Comparison of ENCODE assay signal across 8 cellular contexts in genomic region chr15:73697033-73697467, GRCh38. TPM values are rescaled to one million over a fixed set of nuclear protein-coding genes. Genes with fewer than 3 reads are reported as not detected.
DNase-seq lines count a peak whose midpoint lies in the region; ATAC-seq and TF ChIP-seq lines count a peak whose summit lies in the region.

No MANE protein-coding gene starts in this region.

- H2AFZ ChIP-seq in DND-41 (ENCODE audit: low read depth, low read length): no peak overlapping the region

- peak; percentile 94 for ATAC-seq in DND-41 (ENCODE audit: insufficient read depth, low read depth)
- peak; percentile 96 for ATAC-seq in activated CD4-positive, alpha-beta T cell treated with anti-CD3 and anti-CD28 coated beads for 36 hours
- peak; percentile 95 for ATAC-seq in central memory CD8-positive, alpha-beta T cell (replicated peaks; ENCODE audit: extremely low read depth, poor library complexity, severe bottlenecking)
- ATAC-seq in left lobe of liver: peak; percentile 70
- ATAC-seq in HG03280 (IDR thresholded peaks at IDR 0.05; ENCODE audit: unreplicated experiment): no peak

- peak; percentile 93 for DNase-seq in DND-41
- DNase-seq in HCEC 1CT: peak; percentile 93
- peak; percentile 87 for DNase-seq in NCI-H2081 treated with DMSO at 0.1 percent for 48 hours (lab: John Stamatoyannopoulos, UW)
- DNase-seq in activated CD4-positive, alpha-beta T cell treated with anti-CD3 and anti-CD28 coated beads for 36 hours: peak; percentile 90
- peak; percentile 39 to 80 for DNase-seq in central memory CD8-positive, alpha-beta T cell (ENCODE audit: low spot score in 2 of 2)
- peak; percentile 71 for DNase-seq in left lobe of liver (ENCODE audit: low spot score)
- DNase-seq in stimulated activated CD4-positive, alpha-beta T cell treated with anti-CD3 and anti-CD28 coated beads, Interleukin-2, amount 100 ng/mL, for 4 hours (ENCODE audit: low read depth): peak; percentile 54

- H3K36me3 Mint-ChIP-seq in activated CD4-positive, alpha-beta T cell treated with anti-CD3 and anti-CD28 coated beads for 36 hours (ENCODE audit: low read depth): no peaks in the 10 kb centered on the region
- peaks cover 3% of the 10 kb centered on the region for H3K36me3 Mint-ChIP-seq in central memory CD8-positive, alpha-beta T cell (ENCODE audit: insufficient read depth)

- H3K4me1 Mint-ChIP-seq in activated CD4-positive, alpha-beta T cell treated with anti-CD3 and anti-CD28 coated beads for 36 hours: peaks cover 25% of the 10 kb centered on the region
- H3K4me1 Mint-ChIP-seq in central memory CD8-positive, alpha-beta T cell: peaks cover 18% of the 10 kb centered on the region

- peaks cover 19% of the 10 kb centered on the region for H3K4me1 ChIP-seq in DND-41 (ENCODE audit: insufficient read depth, low read length)

- peaks cover 30% of the 10 kb centered on the region for H4K20me1 ChIP-seq in DND-41 (ENCODE audit: insufficient read depth, low read length)

- peak overlapping the region; percentile 39 for H3K4me3 Mint-ChIP-seq in activated CD4-positive, alpha-beta T cell treated with anti-CD3 and anti-CD28 coated beads for 36 hours
- peak overlapping the region; percentile 33 for H3K4me3 Mint-ChIP-seq in central memory CD8-positive, alpha-beta T cell

- intact Hi-C loops in activated CD4-positive, alpha-beta T cell treated with anti-CD3 and anti-CD28 coated beads for 36 hours (cut with DNase I, micrococcal nuclease): loop anchor here (1.0 to 10.0 kb wide), 2 partner anchors 47 to 392 kb away; no protein-coding TSS in a partner anchor

- no peaks in the 10 kb centered on the region for H3K36me3 ChIP-seq in DND-41 (ENCODE audit: insufficient read depth, low read length)

- peaks cover 16% of the 10 kb centered on the region for H3K27me3 ChIP-seq in DND-41 (ENCODE audit: insufficient read depth, low read length, poor library complexity)

- H3K27me3 Mint-ChIP-seq in activated CD4-positive, alpha-beta T cell treated with anti-CD3 and anti-CD28 coated beads for 36 hours: peaks cover 44% of the 10 kb centered on the region
- H3K27me3 Mint-ChIP-seq in central memory CD8-positive, alpha-beta T cell: peaks cover 44% of the 10 kb centered on the region

- CTCF ChIA-PET in activated CD4-positive, alpha-beta T cell treated with anti-CD3 and anti-CD28 coated beads for 36 hours (lab: Charles Lee): interaction anchor here (0.6 to 9.6 kb wide), 8 partner anchors 12 to 456 kb away, joined by 3 to 145 read pairs (median 5); partner anchors contain the start of gene NPTN

- H3K27ac ChIP-seq in DND-41 (ENCODE audit: low read length): no peak overlapping the region

- POLR2A ChIA-PET in activated CD4-positive, alpha-beta T cell treated with anti-CD3 and anti-CD28 coated beads for 36 hours (lab: Charles Lee): interaction anchor here (0.6 kb wide), 1 partner anchor 51 kb away, joined by 3 read pairs; no protein-coding TSS in a partner anchor

- H3K9me3 ChIP-seq in DND-41 (ENCODE audit: insufficient read depth, low read length, severe bottlenecking): no peaks in the 10 kb centered on the region

- H3K4me2 ChIP-seq in DND-41 (ENCODE audit: insufficient read depth, low read length): peak overlapping the region; percentile 34; the same call in 1 of the 2 replicates

- peak overlapping the region; percentile 56 for H3K27ac Mint-ChIP-seq in activated CD4-positive, alpha-beta T cell treated with anti-CD3 and anti-CD28 coated beads for 36 hours
- H3K27ac Mint-ChIP-seq in central memory CD8-positive, alpha-beta T cell (ENCODE audit: low read depth): peak overlapping the region; percentile 49

- no peak for TF ChIP-seq CTCF in DND-41 (IDR thresholded peaks at IDR 0.05; ENCODE audit: borderline replicate concordance, extremely low read depth, low read length, poor library complexity, severe bottlenecking)

- H3K4me3 ChIP-seq in DND-41 (ENCODE audit: low read depth in 1 of 2, low read length in 2 of 2): no peak overlapping the region

- H3K9me3 Mint-ChIP-seq in activated CD4-positive, alpha-beta T cell treated with anti-CD3 and anti-CD28 coated beads for 36 hours (ENCODE audit: low read depth): no peaks in the 10 kb centered on the region
- H3K9me3 Mint-ChIP-seq in central memory CD8-positive, alpha-beta T cell: no peaks in the 10 kb centered on the region

- no peaks in the 10 kb centered on the region for H3K79me2 ChIP-seq in DND-41 (ENCODE audit: insufficient read depth, low read length)

- H3K9ac ChIP-seq in DND-41 (ENCODE audit: low read depth, low read length): no peak overlapping the region

RNA-seq across cellular contexts. Expression of gene CD276, which starts 12.9 kb away (rescaled TPM):
- total RNA-seq in activated CD4-positive, alpha-beta T cell treated with anti-CD3 and anti-CD28 coated beads for 36 hours: 1 to 10 TPM; 2.6 to 3.0 TPM
- 20.5 TPM for total RNA-seq in left lobe of liver

RNA-seq across cellular contexts. Expression of gene INSYN1, which starts 56.1 kb away (rescaled TPM):
- total RNA-seq in activated CD4-positive, alpha-beta T cell treated with anti-CD3 and anti-CD28 coated beads for 36 hours: not detected
- total RNA-seq in left lobe of liver: 1.4 TPM
